In the genomic region with DNA sequence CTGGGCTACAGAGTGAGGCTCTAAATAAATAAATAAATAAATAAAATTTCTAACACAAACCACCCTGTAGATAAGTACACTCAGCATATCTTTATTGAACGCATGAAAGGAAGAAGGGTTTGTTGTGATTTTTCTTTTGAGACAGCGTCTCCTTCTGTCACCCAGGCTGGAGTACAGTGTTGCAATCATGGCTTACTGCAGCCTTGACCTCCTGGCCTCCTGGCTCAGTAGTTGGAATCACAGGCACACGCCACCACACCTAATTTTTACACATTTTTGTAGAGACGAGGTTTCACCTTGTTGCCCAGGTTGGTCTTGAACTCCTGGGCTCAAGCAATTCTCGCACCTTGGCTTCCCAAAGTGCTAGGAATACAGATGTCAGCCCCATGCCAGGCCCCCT, we compare ENCODE assay signal across 26 cellular contexts. TPM values are rescaled to one million over a fixed set of nuclear protein-coding genes. Genes with fewer than 3 reads are reported as not detected.
DNase-seq lines count a peak whose midpoint lies in the region; ATAC-seq, FAIRE-seq and TF ChIP-seq lines count a peak whose summit lies in the region.
"Had no signal": no experiment of that assay in that cellular context is flagged by ENCODE, and none has a peak within 500 bp of the region (broad histone marks: within the 10 kb centered on the region; RNA-seq: fewer than 3 reads in every experiment).

No MANE protein-coding gene starts in this region.

- H3K36me3 ChIP-seq in K562 (ENCODE audit: control insufficient read depth, insufficient read depth, low read length) (no peaks in the 10 kb centered on the region), HepG2 (replicated peaks in 1 of 2; ENCODE audit: control insufficient read depth in 1 of 2, insufficient read depth in 2 of 2, low read length in 2 of 2) (no peaks in the 10 kb centered on the region; a peak in 1 of 5 replicates), right lobe of liver (no peaks in the 10 kb centered on the region)
- H3K36me3 ChIP-seq: BE2C, BLaER1 had no signal

- H2AFZ ChIP-seq in K562 (ENCODE audit: low read depth, low read length) = no peak overlapping the region
- H2AFZ ChIP-seq in HepG2 (ENCODE audit: low read length) = no peak overlapping the region

- CTCF ChIA-PET in K562 (lab: Yijun Ruan, JAX; ENCODE audit: low intra/inter-chr PET ratio) (no interaction called here), HepG2 (lab: Yijun Ruan, JAX; ENCODE audit: low intra/inter-chr PET ratio, low total read pairs) (no interaction called here)

- no TSS peak for BruUV-seq in K562 (replicated peaks; lab: Mats Ljungman, UMichigan)
- BruUV-seq in HepG2 (replicated peaks; lab: Mats Ljungman, UMichigan) = no TSS peak

- H3K9me3 ChIP-seq in K562 (replicated peaks; ENCODE audit: control insufficient read depth, insufficient read depth, low read depth, low read length) (no peaks in the 10 kb centered on the region), HepG2 (ENCODE audit: low read length) (no peaks in the 10 kb centered on the region), right lobe of liver (no peaks in the 10 kb centered on the region)
- H3K9me3 ChIP-seq: BE2C, BLaER1 had no signal

- H3K79me2 ChIP-seq in K562 (ENCODE audit: control insufficient read depth, insufficient read depth, low read length) (no peaks in the 10 kb centered on the region), HepG2 (ENCODE audit: insufficient read depth, low read length) (no peaks in the 10 kb centered on the region)

- H3K27me3 ChIP-seq in K562 (ENCODE audit: control insufficient read depth in 2 of 2, insufficient read depth in 2 of 2, low read length in 2 of 2) = peaks cover 16 to 25% of the 10 kb centered on the region in 2 experiments
- peaks cover 2 to 3% of the 10 kb centered on the region in 2 experiments; a peak in 2 of 5 replicates for H3K27me3 ChIP-seq in HepG2 (ENCODE audit: control insufficient read depth in 1 of 2, insufficient read depth in 2 of 2, low read length in 2 of 2)
- no peaks in the 10 kb centered on the region for H3K27me3 ChIP-seq in right lobe of liver
- H3K27me3 ChIP-seq: BE2C, BLaER1 had no signal

- no peak for TF ChIP-seq EP300 in K562 (IDR thresholded peaks at IDR 0.05; ENCODE audit: low read length)
- no peak for TF ChIP-seq EP300 in HepG2 (IDR thresholded peaks at IDR 0.05; ENCODE audit: low read depth in 2 of 2, low read length in 2 of 2)
- no peak for TF ChIP-seq EP300 in HepG2 (CRISPR knock-in tag; IDR thresholded peaks at IDR 0.05; ENCODE audit: borderline replicate concordance)

- DNase-seq in K562 (ENCODE audit: extremely low read depth in 1 of 4, low spot score in 3 of 4) (no peak), fibroblast of villous mesenchyme (ENCODE audit: low read depth) (peak; percentile 14), HepG2 (ENCODE audit: low spot score) (no peak), right lobe of liver (peak in 1 of 3 donors; percentile 25), NCI-H1105 treated with DMSO at 0.1 percent for 48 hours (lab: John Stamatoyannopoulos, UW) (no peak), GDM1 (lab: John Stamatoyannopoulos, UW) (no peak)
- DNase-seq in activated T-cell treated with anti-CD3 and anti-CD28 coated beads, Interleukin-2, amount 50 U/mL, for 1 hour = no peak
- DNase-seq: 8988T; ACHN; BE2C; C1 segment of cervical spinal cord; CD4-positive, alpha-beta memory T cell; CD4-positive, CD25-positive, alpha-beta regulatory T cell; CD8-positive, alpha-beta memory T cell; COR-L47; DMS 273 treated with DMSO at 0.1 percent for 48 hours; DMS153; DMS53; DMS79; DND-41; EL; GF-D8 had no signal

- no peaks in the 10 kb centered on the region for H4K20me1 ChIP-seq in K562 (replicated peaks; ENCODE audit: control insufficient read depth, insufficient read depth, low read length)
- H4K20me1 ChIP-seq in HepG2 (ENCODE audit: insufficient read depth, low read length) = no peaks in the 10 kb centered on the region
- H4K20me1 ChIP-seq: BLaER1 had no signal

- H3K4me1 ChIP-seq in K562 (replicated peaks in 1 of 2; ENCODE audit: control insufficient read depth in 2 of 2, insufficient read depth in 2 of 2, low read length in 2 of 2) (peaks cover 0 to 3% of the 10 kb centered on the region in 2 experiments; a peak in 1 of 5 replicates), HepG2 (ENCODE audit: insufficient read depth, low read length) (peaks cover 5% of the 10 kb centered on the region), right lobe of liver (peaks cover 0 to 7% (median 0%) of the 10 kb centered on the region in 4 donors)
- H3K4me1 ChIP-seq: BE2C, BLaER1 had no signal

- H3K9ac ChIP-seq in K562 (ENCODE audit: insufficient read depth in 1 of 2, low read depth in 2 of 2, low read length in 2 of 2) (no peak overlapping the region), HepG2 (ENCODE audit: insufficient read depth, low read depth, low read length) (no peak overlapping the region)
- H3K9ac ChIP-seq: BLaER1 had no signal

- WGBS in K562 (ENCODE audit: insufficient coverage, low coverage, missing lambda C conversion rate) = 11% methylated on average over 5 of the region's 5 CpGs
- 1% methylated on average over 5 of the region's 5 CpGs for WGBS in HepG2 (ENCODE audit: low lambda C conversion rate)
- WGBS in right lobe of liver (ENCODE audit: insufficient coverage, low coverage, low lambda C conversion rate, missing lambda C conversion rate) = 45% methylated on average over 5 of the region's 5 CpGs

- TF ChIP-seq CTCF in K562 (IDR thresholded peaks at IDR 0.05 in 2 of 3, conservative IDR thresholded peaks at IDR 0.05 in 1 of 3; ENCODE audit: insufficient read depth in 2 of 3, low read depth in 1 of 3, low read length in 3 of 3) (no peak), fibroblast of villous mesenchyme (IDR thresholded peaks at IDR 0.05; ENCODE audit: insufficient read depth, low read depth, low read length) (no peak), HepG2 (CRISPR knock-in tag; IDR thresholded peaks at IDR 0.05) (no peak), right lobe of liver (IDR thresholded peaks at IDR 0.05) (no peak)

- POLR2A ChIA-PET in K562 (lab: Yijun Ruan, JAX) = no interaction called here
- POLR2A ChIA-PET in HepG2 (lab: Yijun Ruan, JAX) = no interaction called here

- FAIRE-seq in K562 (lab: Jason Lieb, UNC) (no peak), HepG2 (lab: Jason Lieb, UNC) (peak; percentile 32)
- FAIRE-seq: A204.1, GM12891 had no signal

- H3K4me3 ChIP-seq in K562 (no peak overlapping the region), fibroblast of villous mesenchyme (ENCODE audit: low read depth, low read length) (no peak overlapping the region), HepG2 (replicated peaks in 1 of 3; ENCODE audit: insufficient read depth in 1 of 3, low read depth in 2 of 3, low read length in 3 of 3) (no peak overlapping the region), right lobe of liver (no peak overlapping the region)
- H3K4me3 ChIP-seq: BLaER1 had no signal

- TF ChIP-seq POLR2A in K562 (conservative IDR thresholded peaks at IDR 0.05) = no peak
- TF ChIP-seq POLR2A in HepG2 (IDR thresholded peaks at IDR 0.05; ENCODE audit: insufficient read depth in 1 of 2, low read depth in 2 of 2, low read length in 2 of 2) = no peak
- no peak for TF ChIP-seq POLR2A in right lobe of liver (IDR thresholded peaks at IDR 0.05)

- no peak overlapping the region for H3K4me2 ChIP-seq in K562 (ENCODE audit: insufficient read depth, low read length)
- H3K4me2 ChIP-seq in HepG2 (ENCODE audit: low read depth, low read length) = no peak overlapping the region
- H3K4me2 ChIP-seq: BLaER1 had no signal

- in situ Hi-C loops in K562 (cut with MboI) (no loop called here), HepG2 (cut with HindIII; ENCODE audit: extremely low pct_ligation_motif_present, low pct_unique_long_range_greater_than_20kb) (no loop called here)

- intact Hi-C loops in K562 (cut with micrococcal nuclease) = no loop called here
- intact Hi-C loops in HepG2 (cut with micrococcal nuclease; ENCODE audit: unreplicated experiment) = no loop called here
- intact Hi-C loops in right lobe of liver (cut with DNase I) = no loop called here

- TF ChIP-seq RAD21 in K562 (CRISPR knock-in tag; conservative IDR thresholded peaks at IDR 0.05 in 1 of 2, IDR thresholded peaks at IDR 0.05 in 1 of 2) (no peak), HepG2 (CRISPR knock-in tag; IDR thresholded peaks at IDR 0.05) (no peak)

- no peaks in the 10 kb centered on the region for H3K9me1 ChIP-seq in K562 (ENCODE audit: control insufficient read depth, insufficient read depth, low read length)

- H3K27ac ChIP-seq in K562 (ENCODE audit: extremely low read depth, low read depth, low read length) (no peak overlapping the region), HepG2 (ENCODE audit: extremely low read length, insufficient read depth, low read length) (no peak overlapping the region), right lobe of liver (no peak overlapping the region)
- H3K27ac ChIP-seq: BLaER1 had no signal

- ATAC-seq in K562 (peak; percentile 35; the same call in 1 of the 3 replicates), HepG2 (no peak), right lobe of liver (peak; percentile 48 to 78 (median 67)), GM18858 (IDR thresholded peaks at IDR 0.05; ENCODE audit: unreplicated experiment) (no peak)

RNA-seq across cellular contexts. Expression of a gene that starts 23.2 kb away (rescaled TPM):
- total RNA-seq in K562 (2011; cell fraction: chromatin; rRNA removed; ENCODE audit: low replicate concordance) = 86.3 and 153 TPM in 2 replicates
- 101 and 112 TPM in 2 replicates for total RNA-seq in K562 (2011; cell fraction: nucleolus; rRNA removed)
- 95.8 and 102 TPM in 2 replicates for total RNA-seq in K562 (2011; cell fraction: nucleoplasm; rRNA removed)
- total RNA-seq in K562 (2014; rRNA removed) (111 and 116 TPM in 2 replicates), K562 (2014; rRNA removed; fragmentation: Illumina TruSeq; extraction: Trizol) (108 and 111 TPM in 2 replicates), K562 (2015; rRNA removed; fragmentation: Illumina TruSeq; extraction: Trizol) (116 and 117 TPM in 2 replicates), K562 (2021) (258 and 292 TPM in 2 replicates), fibroblast of villous mesenchyme (59.9 and 74.7 TPM in 2 replicates), HepG2 (2016; rRNA removed; fragmentation: Illumina TruSeq; extraction: Trizol) (55.8 and 58.3 TPM in 2 replicates), right lobe of liver (10 to 100 TPM in 4 of 6 experiments, 1 to 10 TPM in 2; 7.7 to 15.6 (median 11.6) TPM)
- polyA plus RNA-seq in K562 (2011; rRNA removed) (59.5 and 105 TPM in 2 replicates), K562 (2014; fragmentation: Illumina TruSeq; extraction: Trizol) (209 and 213 TPM in 2 replicates), K562 (2014; fragmentation: Nextera tagmentation; extraction: Ambion mirVana) (100 to 1,000 TPM in 1 of 2 experiments, 10 to 100 TPM in 1; 31.8 to 203 TPM), K562 (2014; rRNA removed) (135 and 139 TPM in 2 replicates), HepG2 (2011; rRNA removed) (20.5 TPM in 2 replicates)
- polyA plus RNA-seq in K562 (2011; cell fraction: cytosol; rRNA removed) = 92.9 and 111 TPM in 2 replicates
- 136 and 155 TPM in 2 replicates for polyA plus RNA-seq in K562 (2011; cell fraction: nucleus; rRNA removed)
- 151 and 181 TPM in 2 replicates for polyA plus RNA-seq in K562 (2012)
- polyA minus RNA-seq in K562 (2011; rRNA and poly(A)+ RNA removed) = 69.1 and 75.9 TPM in 2 replicates
- polyA minus RNA-seq in K562 (2011; cell fraction: cytosol; rRNA and poly(A)+ RNA removed) = 121 and 149 TPM in 2 replicates
- 21.8 and 35.7 TPM in 2 replicates for polyA minus RNA-seq in K562 (2011; cell fraction: nucleus; rRNA and poly(A)+ RNA removed)
- 4.8 TPM in 2 replicates for total RNA-seq in HepG2 (2016; cell fraction: cytosol; rRNA removed; fragmentation: Illumina TruSeq; extraction: Trizol; ENCODE audit: low read depth)
- 47.1 and 59.6 TPM in 2 replicates for total RNA-seq in HepG2 (2016; cell fraction: insoluble cytoplasmic fraction; rRNA removed; fragmentation: Illumina TruSeq; extraction: Trizol)
- total RNA-seq in HepG2 (2016; cell fraction: membrane; rRNA removed; fragmentation: Illumina TruSeq; extraction: Trizol) = 18.1 and 20.4 TPM in 2 replicates
- total RNA-seq in HepG2 (2016; cell fraction: nucleus; rRNA removed; fragmentation: Illumina TruSeq; extraction: Trizol) = 27.9 and 29.9 TPM in 2 replicates
- polyA plus RNA-seq in HepG2 (2011; cell fraction: cytosol; rRNA removed) = 18.5 and 19.0 TPM in 2 replicates
- 42.4 and 51.1 TPM in 2 replicates for polyA plus RNA-seq in HepG2 (2011; cell fraction: nucleus; rRNA removed)
- polyA plus RNA-seq in HepG2 (2012) = 21.1 and 23.9 TPM in 2 replicates
- 2.8 and 3.2 TPM in 2 replicates for polyA plus RNA-seq in HepG2 (2016; cell fraction: cytosol; fragmentation: Illumina TruSeq; extraction: Trizol; ENCODE audit: low read depth)
- polyA plus RNA-seq in HepG2 (2016; cell fraction: insoluble cytoplasmic fraction; fragmentation: Illumina TruSeq; extraction: Trizol; ENCODE audit: low read depth) = 46.1 and 61.1 TPM in 2 replicates
- 11.0 and 11.8 TPM in 2 replicates for polyA plus RNA-seq in HepG2 (2016; cell fraction: membrane; fragmentation: Illumina TruSeq; extraction: Trizol; ENCODE audit: low read depth)
- 53.8 and 58.4 TPM in 2 replicates for polyA plus RNA-seq in HepG2 (2016; cell fraction: nucleus; fragmentation: Illumina TruSeq; extraction: Trizol; ENCODE audit: insufficient read depth, low read depth)
- polyA minus RNA-seq in HepG2 (2011; rRNA and poly(A)+ RNA removed; ENCODE audit: low replicate concordance) = 87.9 and 245 TPM in 2 replicates
- polyA minus RNA-seq in HepG2 (2011; cell fraction: cytosol; rRNA and poly(A)+ RNA removed) = 23.5 and 33.8 TPM in 2 replicates
- 10.8 and 12.2 TPM in 2 replicates for polyA minus RNA-seq in HepG2 (2011; cell fraction: nucleus; rRNA and poly(A)+ RNA removed)

Comparison
In these comparisons a context has a peak if more than half of its experiments do, and no peak if none do; other contexts are left out.
1. ATAC-seq: peak in K562 (single experiment) and right lobe of liver (4 of 4); none in HepG2 (single experiment) and GM18858 (single experiment).